26 cellular contexts compared by ENCODE assay signal in the genomic region with DNA sequence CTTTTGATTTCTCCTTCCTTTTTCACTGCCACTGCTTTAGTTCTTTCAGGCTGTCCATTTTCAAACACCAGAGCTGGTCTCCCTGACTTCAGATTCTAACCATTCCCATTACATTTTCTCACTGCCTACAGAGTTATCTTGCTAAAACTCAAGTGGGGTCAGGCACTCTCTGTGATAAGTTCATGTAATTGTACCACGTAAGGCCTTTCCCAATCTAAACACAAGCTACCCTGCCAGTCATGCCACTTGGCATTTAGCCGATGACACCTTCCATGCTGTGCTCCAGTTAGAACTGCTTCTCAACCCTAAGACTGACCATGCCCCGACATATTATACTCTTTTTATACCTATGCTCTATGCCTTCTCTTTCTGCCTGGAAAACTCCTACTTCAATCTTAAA.
"Had no signal": no experiment of that assay in that cellular context is flagged by ENCODE, and none has a peak within 500 bp of the region (broad histone marks: within the 10 kb centered on the region; RNA-seq: fewer than 3 reads in every experiment).

No MANE protein-coding gene starts in this region.

- DNase-seq: hippocampal formation; kidney glomerular epithelial cell; left cardiac atrium; midbrain; mucosa of descending colon; naive thymus-derived CD4-positive, alpha-beta T cell; ovary; right lobe of liver; stimulated activated CD4-positive, alpha-beta T cell treated with anti-CD3 and anti-CD28 coated beads, Interleukin-1b, Interleukin-23, amount 100 ng/mL, for 48 hours; stimulated activated CD4-positive, alpha-beta T cell treated with anti-CD3 and anti-CD28 coated beads, Interleukin-2, amount 100 ng/mL, for 48 hours; stimulated activated CD4-positive, alpha-beta T cell treated with anti-CD3 and anti-CD28 coated beads, Interleukin-4, amount 100 ng/mL, for 4 hours; stimulated activated CD8-positive, alpha-beta memory T cell treated with anti-CD3 and anti-CD28 coated beads, Interleukin-4, amount 100 ng/mL, for 48 hours; stimulated activated naive CD4-positive, alpha-beta T cell treated with Interleukin-2 at 50 U/mL for 16 hours; stimulated activated naive CD8-positive, alpha-beta T cell treated with anti-CD3 and anti-CD28 coated beads, Interleukin-15, amount 100 ng/mL, for 72 hours; substantia nigra had no signal

- H3K27me3 ChIP-seq: ovary, right atrium auricular region, right lobe of liver, tibial nerve, vagina had no signal

- H3K4me2 ChIP-seq: smooth muscle cell had no signal

- H3K27ac Mint-ChIP-seq: memory B cell; naive thymus-derived CD4-positive, alpha-beta T cell; natural killer cell treated with Interleukin-12 subunit alpha and Interleukin-12 subunit beta and Interleukin-15 and Interleukin-18, amount 100 ng/mL, for 72 hours; progenitor cell of endocrine pancreas; stimulated activated memory B cell treated with anti-CD40 and anti-IgM and Interleukin-4, amounts not matched to agents 10 μg/mL and 1 μg/mL and 100 μg/mL, for 72 hours; stimulated activated naive CD8-positive, alpha-beta T cell treated with anti-CD3 and anti-CD28 coated beads, Interleukin-15, amount 100 ng/mL, for 72 hours; type B pancreatic cell had no signal

- H3K27ac ChIP-seq: ovary, right atrium auricular region, right lobe of liver, tibial nerve, vagina had no signal

- H3K9me3 Mint-ChIP-seq: type B pancreatic cell had no signal

- ATAC-seq: left cardiac atrium; left lobe of liver; mucosa of descending colon; naive thymus-derived CD4-positive, alpha-beta T cell; natural killer cell treated with Interleukin-12 subunit alpha and Interleukin-12 subunit beta and Interleukin-15 and Interleukin-18, amount 100 ng/mL, for 72 hours; right lobe of liver; stimulated activated memory B cell treated with anti-CD40 and anti-IgM and Interleukin-4, amounts not matched to agents 10 μg/mL and 1 μg/mL and 100 μg/mL, for 72 hours; stimulated activated naive CD8-positive, alpha-beta T cell treated with anti-CD3 and anti-CD28 coated beads, Interleukin-15, amount 100 ng/mL, for 72 hours had no signal

- H3K9me3 ChIP-seq: mucosa of descending colon, ovary, right atrium auricular region, right lobe of liver, tibial nerve, vagina had no signal

- H3K4me3 ChIP-seq: lung, mucosa of descending colon, ovary, right atrium auricular region, right lobe of liver, smooth muscle cell, tibial nerve, vagina had no signal

- H3K36me3 Mint-ChIP-seq: memory B cell; naive thymus-derived CD4-positive, alpha-beta T cell; stimulated activated memory B cell treated with anti-CD40 and anti-IgM and Interleukin-4, amounts not matched to agents 10 μg/mL and 1 μg/mL and 100 μg/mL, for 72 hours; type B pancreatic cell had no signal

- H3K27me3 Mint-ChIP-seq: memory B cell; naive thymus-derived CD4-positive, alpha-beta T cell; natural killer cell treated with Interleukin-12 subunit alpha and Interleukin-12 subunit beta and Interleukin-15 and Interleukin-18, amount 100 ng/mL, for 72 hours; progenitor cell of endocrine pancreas; stimulated activated memory B cell treated with anti-CD40 and anti-IgM and Interleukin-4, amounts not matched to agents 10 μg/mL and 1 μg/mL and 100 μg/mL, for 72 hours; stimulated activated naive CD8-positive, alpha-beta T cell treated with anti-CD3 and anti-CD28 coated beads, Interleukin-15, amount 100 ng/mL, for 72 hours; type B pancreatic cell had no signal

- H3K36me3 ChIP-seq: ovary, right atrium auricular region, right lobe of liver, tibial nerve, vagina had no signal

- H3K4me1 Mint-ChIP-seq: memory B cell; naive thymus-derived CD4-positive, alpha-beta T cell; stimulated activated memory B cell treated with anti-CD40 and anti-IgM and Interleukin-4, amounts not matched to agents 10 μg/mL and 1 μg/mL and 100 μg/mL, for 72 hours; stimulated activated naive CD8-positive, alpha-beta T cell treated with anti-CD3 and anti-CD28 coated beads, Interleukin-15, amount 100 ng/mL, for 72 hours had no signal

- H3K4me3 Mint-ChIP-seq: memory B cell; naive thymus-derived CD4-positive, alpha-beta T cell; natural killer cell treated with Interleukin-12 subunit alpha and Interleukin-12 subunit beta and Interleukin-15 and Interleukin-18, amount 100 ng/mL, for 72 hours; stimulated activated memory B cell treated with anti-CD40 and anti-IgM and Interleukin-4, amounts not matched to agents 10 μg/mL and 1 μg/mL and 100 μg/mL, for 72 hours; stimulated activated naive CD8-positive, alpha-beta T cell treated with anti-CD3 and anti-CD28 coated beads, Interleukin-15, amount 100 ng/mL, for 72 hours; type B pancreatic cell had no signal

- H3K4me1 ChIP-seq: right atrium auricular region, right lobe of liver, tibial nerve, vagina had no signal
